ENCODE assay signal across 8 cellular contexts in the genomic region with DNA sequence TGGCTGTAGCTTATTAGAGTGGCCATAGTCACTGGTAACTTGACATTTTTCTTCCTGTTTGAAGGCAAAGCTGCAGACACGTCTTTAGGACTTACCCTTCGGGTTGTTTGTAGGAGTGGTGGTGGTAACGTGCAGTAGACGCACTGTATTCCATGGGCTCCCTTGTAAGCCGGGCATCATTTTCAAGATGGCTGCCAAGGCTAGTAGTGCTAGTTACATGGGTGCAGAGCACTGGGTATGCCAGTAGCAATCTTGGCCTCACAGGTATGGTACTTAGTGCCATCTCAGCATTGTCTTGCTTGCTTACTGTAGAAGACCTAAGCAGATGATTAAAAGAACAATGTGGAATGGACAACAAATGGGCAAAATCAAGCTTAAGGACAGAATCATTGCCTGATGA.
DNase-seq lines count a peak whose midpoint lies in the region; ATAC-seq lines count a peak whose summit lies in the region.

No MANE protein-coding gene starts in this region.

- no peaks in the 10 kb centered on the region for H3K9me3 Mint-ChIP-seq in memory B cell

- H3K27me3 ChIP-seq in adipocyte (replicated peaks; ENCODE audit: control insufficient read depth, insufficient read depth, low read length), result no peaks in the 10 kb centered on the region

- H3K4me1 Mint-ChIP-seq in memory B cell, result peaks cover 56% of the 10 kb centered on the region

- H3K27me3 Mint-ChIP-seq in memory B cell, result no peaks in the 10 kb centered on the region

- no peaks in the 10 kb centered on the region for H3K9me3 ChIP-seq in ES-I3 (ENCODE audit: control insufficient read depth, insufficient read depth, low read length)
- H3K9me3 ChIP-seq in adipocyte (ENCODE audit: control insufficient read depth, low read length), result no peaks in the 10 kb centered on the region

- ATAC-seq in memory B cell (ENCODE audit: low read depth) (no peak), GM21390 (IDR thresholded peaks at IDR 0.05; ENCODE audit: unreplicated experiment) (no peak)

- peak overlapping the region; percentile 95 for H3K4me3 ChIP-seq in adipocyte (ENCODE audit: low read length)

- peak overlapping the region; percentile 96 for H3K27ac Mint-ChIP-seq in memory B cell

- H3K36me3 ChIP-seq in ES-I3 (ENCODE audit: insufficient read depth, low read length) (no peaks in the 10 kb centered on the region), adipocyte (ENCODE audit: control insufficient read depth, insufficient read depth, low read length, severe bottlenecking) (peaks cover 33% of the 10 kb centered on the region)

- H3K9ac ChIP-seq in ES-I3 (ENCODE audit: low read depth, low read length) (peak overlapping the region; percentile 91; the same call in 1 of the 2 replicates), adipocyte (ENCODE audit: low read length) (peak overlapping the region; percentile 98)

- peak overlapping the region; percentile 93 for H3K4me3 Mint-ChIP-seq in memory B cell

- H3K4me1 ChIP-seq in ES-I3 (ENCODE audit: insufficient read depth, low read length), result peaks cover 25% of the 10 kb centered on the region
- H3K4me1 ChIP-seq in adipocyte (ENCODE audit: control insufficient read depth, insufficient read depth, low read length), result peaks cover 64% of the 10 kb centered on the region

- DNase-seq in NAMALWA (ENCODE audit: low spot score), result peak; percentile 61
- DNase-seq in adipocyte (ENCODE audit: low read depth), result peak; percentile 22
- no peak for DNase-seq in memory B cell (ENCODE audit: low spot score in 2 of 2)
- no peak for DNase-seq in anterior cingulate cortex (lab: John Stamatoyannopoulos, UW)
- DNase-seq in NCI-H1092 treated with DMSO at 0.1 percent for 48 hours (lab: John Stamatoyannopoulos, UW), result no peak
- DNase-seq in KG1 (lab: John Stamatoyannopoulos, UW), result no peak

- peaks cover 11% of the 10 kb centered on the region for H3K36me3 Mint-ChIP-seq in memory B cell

Comparison
In these comparisons a context has a peak if more than half of its experiments do, and no peak if none do; other contexts are left out.
1. DNase-seq: peak in NAMALWA (single experiment) and adipocyte (single experiment); none in memory B cell (0 of 2), anterior cingulate cortex (0 of 58), NCI-H1092 treated with DMSO at 0.1 percent for 48 hours (single experiment) and KG1 (single experiment).